In the genomic region with DNA sequence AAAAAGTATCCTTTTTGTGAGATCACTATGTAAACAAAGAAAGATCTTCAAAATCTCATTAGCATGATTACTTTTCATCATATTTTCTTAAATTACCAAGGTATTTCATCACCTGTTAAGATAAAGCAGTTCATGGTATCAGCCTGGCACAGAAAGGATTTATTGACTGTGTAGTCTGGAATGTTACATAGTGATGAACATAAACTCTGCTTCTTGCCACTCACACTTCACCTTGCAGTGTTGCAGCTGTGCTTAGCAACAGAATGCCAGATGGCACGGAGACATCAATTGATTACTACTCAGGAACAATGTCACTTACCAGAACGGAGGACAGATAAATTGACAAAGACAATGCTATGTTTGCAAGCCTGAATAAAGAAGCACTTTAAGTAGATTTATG, we compare ENCODE assay signal across 16 cellular contexts. TPM values are rescaled to one million over a fixed set of nuclear protein-coding genes. Genes with fewer than 3 reads are reported as not detected.
DNase-seq lines count a peak whose midpoint lies in the region; ATAC-seq and TF ChIP-seq lines count a peak whose summit lies in the region.
"Had no signal": no experiment of that assay in that cellular context is flagged by ENCODE, and none has a peak within 500 bp of the region (broad histone marks: within the 10 kb centered on the region; RNA-seq: fewer than 3 reads in every experiment).

No MANE protein-coding gene starts in this region.

- DNase-seq in NCI-H524 (lab: John Stamatoyannopoulos, UW) (peak; percentile 34 to 70), NCI-H524 treated with DMSO at 0.1 percent for 48 hours (lab: John Stamatoyannopoulos, UW) (no peak), NCI-H774 (lab: John Stamatoyannopoulos, UW) (peak; percentile 57), fibroblast of the aortic adventitia (ENCODE audit: low read depth) (peak; percentile 8), NCI-H2196 (lab: John Stamatoyannopoulos, UW; ENCODE audit: unreplicated experiment) (no peak), chondrocyte (ENCODE audit: low spot score) (no peak), AML-193 (lab: John Stamatoyannopoulos, UW) (no peak)
- DNase-seq: CD8-positive, alpha-beta T cell; GOT3; NCI-H1436 treated with DMSO at 0.1 percent for 48 hours; NCI-H2081 treated with DMSO at 0.1 percent for 48 hours; NK-92 treated with Interleukin-12 subunit alpha and Interleukin-12 subunit beta, amount 100 ng/mL, for 24 hours; SW 1271 had no signal

- no peaks in the 10 kb centered on the region for H3K4me1 Mint-ChIP-seq in chondrocyte (ENCODE audit: low read depth)

- H3K4me3 ChIP-seq in fibroblast of the aortic adventitia (ENCODE audit: low read depth, low read length): no peak overlapping the region
- H3K4me3 ChIP-seq: BLaER1 had no signal

- TF ChIP-seq CTCF in fibroblast of the aortic adventitia (IDR thresholded peaks at IDR 0.05; ENCODE audit: insufficient read depth, low read length) (no peak), chondrocyte (IDR thresholded peaks at IDR 0.05) (no peak)

- H3K27me3 Mint-ChIP-seq in chondrocyte (ENCODE audit: low read depth): peaks cover 1% of the 10 kb centered on the region

- H3K27ac Mint-ChIP-seq in chondrocyte (ENCODE audit: unreplicated experiment): no peak overlapping the region
- H3K27ac Mint-ChIP-seq: CD8-positive, alpha-beta T cell had no signal

- H3K4me3 Mint-ChIP-seq in chondrocyte (ENCODE audit: unreplicated experiment): no peak overlapping the region
- H3K4me3 Mint-ChIP-seq: CD8-positive, alpha-beta T cell had no signal

- no peaks in the 10 kb centered on the region for H3K9me3 Mint-ChIP-seq in chondrocyte (ENCODE audit: low read depth)

- H3K36me3 Mint-ChIP-seq in chondrocyte (ENCODE audit: low read depth): no peaks in the 10 kb centered on the region
- H3K36me3 Mint-ChIP-seq: CD8-positive, alpha-beta T cell had no signal

- ATAC-seq in HG03571 (IDR thresholded peaks at IDR 0.05; ENCODE audit: unreplicated experiment): no peak
- ATAC-seq: CD8-positive, alpha-beta T cell had no signal

RNA-seq across cellular contexts. Expression of gene BCHE, which starts 14.9 kb away (rescaled TPM):
- total RNA-seq in fibroblast of the aortic adventitia (ENCODE audit: low replicate concordance) (5.7 and 76.2 TPM in 2 replicates), chondrocyte (1.6 to 4.2 TPM (median 1.9 TPM) in 3 replicates)
- total RNA-seq: CD8-positive, alpha-beta T cell; OCI-LY7 had no signal

Comparison
In these comparisons a context has a peak if more than half of its experiments do, and no peak if none do; other contexts are left out.
1. DNase-seq: peak in NCI-H524 (2 of 2), NCI-H774 (single experiment) and fibroblast of the aortic adventitia (single experiment); none in NCI-H524 treated with DMSO at 0.1 percent for 48 hours (single experiment), NCI-H2196 (single experiment), chondrocyte (single experiment) and AML-193 (0 of 2).